ENCODE assay signal across 22 cellular contexts in genomic region chr2:33250417-33251029, GRCh38.
DNase-seq lines count a peak whose midpoint lies in the region; ATAC-seq, FAIRE-seq and TF ChIP-seq lines count a peak whose summit lies in the region.
"Had no signal": no experiment of that assay in that cellular context is flagged by ENCODE, and none has a peak within 500 bp of the region (broad histone marks: within the 10 kb centered on the region; RNA-seq: fewer than 3 reads in every experiment).

No MANE protein-coding gene starts in this region.

- H2BK15ac ChIP-seq in H1 (ENCODE audit: low read length): no peak overlapping the region

- H3K23me2 ChIP-seq in H1 (ENCODE audit: low read depth, low read length): no peaks in the 10 kb centered on the region; the same call in 1 of the 2 replicates

- no peaks in the 10 kb centered on the region for H3K79me2 ChIP-seq in H1 (ENCODE audit: control insufficient read depth in 1 of 2, insufficient read depth in 2 of 2, low read length in 2 of 2)

- no peaks in the 10 kb centered on the region for H3K79me1 ChIP-seq in H1 (ENCODE audit: low read depth, low read length)

- POLR2A ChIA-PET in H1 (lab: Charles Lee; ENCODE audit: partially characterized antibody): no interaction called here

- H3K36me3 ChIP-seq in H1 (ENCODE audit: control insufficient read depth in 2 of 4, insufficient read depth in 4 of 4, low read length in 3 of 4) (no peaks in the 10 kb centered on the region), upper lobe of right lung (no peaks in the 10 kb centered on the region)
- H3K36me3 ChIP-seq: SJSA1 had no signal

- no peaks in the 10 kb centered on the region; a peak in 1 of 7 replicates for H3K4me1 ChIP-seq in H1 (replicated peaks in 1 of 4; ENCODE audit: control insufficient read depth in 3 of 4, insufficient read depth in 4 of 4, low read length in 3 of 4)
- H3K4me1 ChIP-seq in upper lobe of right lung: no peaks in the 10 kb centered on the region
- H3K4me1 ChIP-seq: SJSA1 had no signal

- H3K9me3 Mint-ChIP-seq in neural crest cell: no peaks in the 10 kb centered on the region
- H3K9me3 Mint-ChIP-seq: CD4-positive, alpha-beta T cell had no signal

- no peak overlapping the region for H2BK20ac ChIP-seq in H1 (ENCODE audit: low read length)

- H3K27me3 Mint-ChIP-seq in neural crest cell (ENCODE audit: low read depth): no peaks in the 10 kb centered on the region
- H3K27me3 Mint-ChIP-seq: CD4-positive, alpha-beta T cell had no signal

- WGBS in H1 (ENCODE audit: extremely low coverage in 1 of 2, insufficient coverage in 1 of 2, insufficient read length in 1 of 2, insufficient replicate concordance in 2 of 2, low coverage in 1 of 2, low lambda C conversion rate in 2 of 2, missing lambda C conversion rate in 1 of 2), 2 experiments: 92% methylated on average over 5 of the region's 5 CpGs; no CpG with 5 or more reads in 1 of the 2 experiments

- H3K23ac ChIP-seq in H1 (ENCODE audit: insufficient read length): no peak overlapping the region

- no peaks in the 10 kb centered on the region for H4K20me1 ChIP-seq in H1 (replicated peaks in 1 of 2; ENCODE audit: control insufficient read depth in 1 of 2, insufficient read depth in 2 of 2, low read length in 2 of 2)

- H2AK5ac ChIP-seq in H1 (ENCODE audit: low read depth, low read length): no peak overlapping the region

- TF ChIP-seq RAD21 in H1 (IDR thresholded peaks at IDR 0.05 in 1 of 2, conservative IDR thresholded peaks at IDR 0.05 in 1 of 2; ENCODE audit: low read depth in 2 of 2, low read length in 2 of 2): no peak

- no peak overlapping the region for H3K27ac ChIP-seq in H1 (ENCODE audit: low read depth, low read length)
- H3K27ac ChIP-seq in upper lobe of right lung: no peak overlapping the region
- H3K27ac ChIP-seq: SJSA1 had no signal

- H3K9ac ChIP-seq in H1 (replicated peaks in 1 of 4; ENCODE audit: extremely low read depth in 1 of 4, low read depth in 3 of 4, low read length in 3 of 4): no peak overlapping the region

- H3K4me2 ChIP-seq in H1 (ENCODE audit: insufficient read depth in 1 of 2, low read depth in 2 of 2, low read length in 2 of 2): no peak overlapping the region

- no peak for FAIRE-seq in H1 (lab: Jason Lieb, UNC)
- FAIRE-seq: GM12878, RCC 7860 had no signal

- no peak for TF ChIP-seq POLR2A in H1 (IDR thresholded peaks at IDR 0.05; ENCODE audit: control extremely low read depth in 1 of 2, low read depth in 2 of 2, low read length in 2 of 2)

- H3K56ac ChIP-seq in H1 (replicated peaks; ENCODE audit: insufficient read length, low read depth, low read length): no peak overlapping the region

- H3K18ac ChIP-seq in H1 (ENCODE audit: extremely low read depth, low read length): no peak overlapping the region

- no peaks in the 10 kb centered on the region for H3K4me1 Mint-ChIP-seq in neural crest cell

- no peak overlapping the region for H2BK120ac ChIP-seq in H1 (replicated peaks; ENCODE audit: low read depth, low read length)

- H3K27ac Mint-ChIP-seq in neural crest cell (ENCODE audit: unreplicated experiment): peak overlapping the region; percentile 60
- H3K27ac Mint-ChIP-seq: CD4-positive, alpha-beta T cell had no signal

- peak overlapping the region; percentile 36; the same call in 1 of the 2 replicates for H4K8ac ChIP-seq in H1 (ENCODE audit: extremely low read depth, insufficient read depth, low read length)

- DNase-seq in H1 (ENCODE audit: low read depth in 1 of 2, low spot score in 2 of 2) (no peak), neural crest cell (ENCODE audit: low read depth, low spot score) (no peak), upper lobe of right lung (no peak), medulla oblongata (ENCODE audit: extremely low spot score) (no peak), omental fat pad (ENCODE audit: low spot score) (no peak)
- DNase-seq in activated CD4-positive, alpha-beta T cell treated with anti-CD3 and anti-CD28 coated beads for 4 hours: no peak
- DNase-seq: CD4-positive, alpha-beta T cell; COR-L47; DMS79; HCEC 1CT; KG1; MV-4-11; NCI-H1105 treated with DMSO at 0.1 percent for 48 hours; NCI-H2081 treated with DMSO at 0.1 percent for 48 hours; NCI-H2171 treated with DMSO at 0.1 percent for 48 hours; NCI-H526 treated with DMSO at 0.1 percent for 48 hours; OCI-M1 had no signal

- H3K9me3 ChIP-seq in H1 (ENCODE audit: insufficient read depth in 2 of 2, low read depth in 1 of 2, low read length in 1 of 2) (no peaks in the 10 kb centered on the region), upper lobe of right lung (no peaks in the 10 kb centered on the region)
- H3K9me3 ChIP-seq: SJSA1 had no signal

- no peak overlapping the region for H2AFZ ChIP-seq in H1 (ENCODE audit: low read length)

- peak; percentile 30 for ATAC-seq in upper lobe of right lung
- no peak for ATAC-seq in omental fat pad (ENCODE audit: low FRiP score)
- ATAC-seq: GM12878, Right ventricle myocardium inferior had no signal

- H2BK12ac ChIP-seq in H1 (ENCODE audit: low read depth, low read length): no peak overlapping the region

- H3K36me3 Mint-ChIP-seq in neural crest cell (ENCODE audit: low read depth): no peaks in the 10 kb centered on the region

- no peak for TF ChIP-seq EP300 in H1 (IDR thresholded peaks at IDR 0.05; ENCODE audit: borderline replicate concordance in 1 of 2, low read depth in 2 of 2, low read length in 2 of 2)

- H4K5ac ChIP-seq in H1 (ENCODE audit: insufficient read length, low read depth, low read length): no peak overlapping the region

- no peak overlapping the region for H3K4ac ChIP-seq in H1 (replicated peaks; ENCODE audit: insufficient read length, low read depth, low read length)

- H3K27me3 ChIP-seq in H1 (replicated peaks in 1 of 4; ENCODE audit: control insufficient read depth in 3 of 4, extremely low read depth in 1 of 4, insufficient read depth in 3 of 4, low read length in 3 of 4) (no peaks in the 10 kb centered on the region; a peak in 3 of 7 replicates), upper lobe of right lung (no peaks in the 10 kb centered on the region)
- H3K27me3 ChIP-seq: SJSA1 had no signal

- H3K14ac ChIP-seq in H1 (ENCODE audit: insufficient read length): no peak overlapping the region

- TF ChIP-seq CTCF in LNCAP (IDR thresholded peaks at IDR 0.05): 0 out of 2 replicates have a peak, but pooled peaks have one; percentile 3
- TF ChIP-seq CTCF in H1 (IDR thresholded peaks at IDR 0.05; ENCODE audit: control extremely low read depth in 1 of 3, insufficient read depth in 1 of 3, low read depth in 1 of 3, low read length in 3 of 3): no peak
- no peak for TF ChIP-seq CTCF in neural crest cell (conservative IDR thresholded peaks at IDR 0.05)
- TF ChIP-seq CTCF in upper lobe of right lung (IDR thresholded peaks at IDR 0.05): no peak
- TF ChIP-seq CTCF in omental fat pad (IDR thresholded peaks at IDR 0.05): no peak

- no peak overlapping the region for H4K91ac ChIP-seq in H1 (replicated peaks; ENCODE audit: insufficient read length, low read length)

- intact Hi-C loops in upper lobe of right lung (cut with DNase I): no loop called here

- H3K4me3 ChIP-seq in H1 (ENCODE audit: extremely low read depth in 1 of 4, insufficient read depth in 2 of 4, low read depth in 3 of 4, low read length in 4 of 4) (no peak overlapping the region), upper lobe of right lung (no peak overlapping the region)
- H3K4me3 ChIP-seq: GM12878, SJSA1 had no signal

- CTCF ChIA-PET in H1 (lab: Charles Lee; ENCODE audit: partially characterized antibody): interaction anchor here (2.6 kb wide), 1 partner anchor 122 kb away, joined by 11 read pairs; no protein-coding TSS in a partner anchor

- no peak overlapping the region for H2BK5ac ChIP-seq in H1 (ENCODE audit: low read depth, low read length)

- no peak overlapping the region for H3K4me3 Mint-ChIP-seq in neural crest cell
- H3K4me3 Mint-ChIP-seq: CD4-positive, alpha-beta T cell had no signal

TF ChIP-seq in H1, 55 proteins besides CTCF, POLR2A, EP300 and RAD21:
- TF ChIP-seq JUND (IDR thresholded peaks at IDR 0.05; ENCODE audit: low read length) (no peak), POLR2AphosphoS5 (IDR thresholded peaks at IDR 0.05; ENCODE audit: low read depth, low read length) (peak; percentile 46; the same call in 1 of the 2 replicates), SUZ12 (IDR thresholded peaks at IDR 0.05; ENCODE audit: low read length) (no peak), TEAD4 (IDR thresholded peaks at IDR 0.05; ENCODE audit: low read depth, low read length) (peak; percentile 73; the same call in 1 of the 2 replicates)
